In genomic region chr3:139293665-139294023, GRCh38 we compare ENCODE assay signal across 19 cellular contexts.
"Had no signal": no experiment of that assay in that cellular context is flagged by ENCODE, and none has a peak within 500 bp of the region (broad histone marks: within the 10 kb centered on the region; RNA-seq: fewer than 3 reads in every experiment).

No MANE protein-coding gene starts in this region.

- H3K4me1 ChIP-seq: esophagus squamous epithelium, foreskin keratinocyte, sigmoid colon, testis, tibial nerve, upper lobe of right lung had no signal

- DNase-seq: dermis blood vessel endothelial cell; esophagus squamous epithelium; foreskin keratinocyte; kidney; left cardiac atrium; left ventricle myocardium inferior; naive thymus-derived CD4-positive, alpha-beta T cell; nephron progenitor cell; sigmoid colon; stimulated activated CD4-positive, alpha-beta T cell treated with anti-CD3 and anti-CD28 coated beads, Interleukin-2, amount 100 ng/mL, for 24 hours; stimulated activated CD4-positive, alpha-beta T cell treated with anti-CD3 and anti-CD28 coated beads, Interleukin-4, amount 100 ng/mL, for 4 hours; stimulated activated naive B cell treated with anti-CD40 and anti-IgM and Interleukin-4, amounts not matched to agents 10 μg/mL and 1 μg/mL and 100 μg/mL, for 72 hours; stimulated activated naive CD8-positive, alpha-beta T cell treated with anti-CD3 and anti-CD28 coated beads, Interleukin-15, amount 100 ng/mL, for 72 hours; testis; upper lobe of right lung had no signal

- H3K9me3 ChIP-seq: esophagus squamous epithelium, left ventricle myocardium inferior, neutrophil, sigmoid colon, testis, tibial nerve, upper lobe of right lung had no signal

- H3K27me3 ChIP-seq: esophagus squamous epithelium, foreskin keratinocyte, sigmoid colon, testis, tibial nerve, upper lobe of right lung had no signal

- H3K27ac ChIP-seq: foreskin keratinocyte, left ventricle myocardium inferior, neutrophil, sigmoid colon, testis, tibial nerve, upper lobe of right lung had no signal

- H3K4me3 ChIP-seq: esophagus squamous epithelium, left ventricle myocardium inferior, lung, sigmoid colon, skin epidermis, testis, tibial nerve, upper lobe of right lung had no signal

- ATAC-seq: foreskin keratinocyte; left cardiac atrium; naive thymus-derived CD4-positive, alpha-beta T cell; stimulated activated naive B cell treated with anti-CD40 and anti-IgM and Interleukin-4, amounts not matched to agents 10 μg/mL and 1 μg/mL and 100 μg/mL, for 72 hours; stimulated activated naive CD8-positive, alpha-beta T cell treated with anti-CD3 and anti-CD28 coated beads, Interleukin-15, amount 100 ng/mL, for 72 hours; upper lobe of right lung had no signal

- H3K36me3 ChIP-seq: esophagus squamous epithelium, left ventricle myocardium inferior, neutrophil, sigmoid colon, tibial nerve, upper lobe of right lung had no signal
